17 cellular contexts compared by ENCODE assay signal in genomic region chr16:4264546-4264945, GRCh38. TPM values are rescaled to one million over a fixed set of nuclear protein-coding genes. Genes with fewer than 3 reads are reported as not detected.
A peak's percentile ranks its signal among the peaks of the same experiment; 100 is the strongest.
DNase-seq lines count a peak whose midpoint lies in the region; ATAC-seq, FAIRE-seq and TF ChIP-seq lines count a peak whose summit lies in the region.
"Had no signal": no experiment of that assay in that cellular context is flagged by ENCODE, and none has a peak within 500 bp of the region (broad histone marks: within the 10 kb centered on the region; RNA-seq: fewer than 3 reads in every experiment).

No MANE protein-coding gene starts in this region.

- H3K79me2 ChIP-seq in H9 (ENCODE audit: insufficient read depth, low read length) (peaks cover 22% of the 10 kb centered on the region; the same call in 1 of the 2 replicates), HepG2 (ENCODE audit: insufficient read depth, low read length) (peaks cover 32% of the 10 kb centered on the region)

- BruUV-seq in HepG2 (replicated peaks; lab: Mats Ljungman, UMichigan) = no TSS peak

- H2BK5ac ChIP-seq in H9 (ENCODE audit: insufficient read length, low read length) = no peak overlapping the region

- no peak overlapping the region for H3K4me3 Mint-ChIP-seq in H9
- H3K4me3 Mint-ChIP-seq: activated B cell treated with CpG ODN at 0.5 μM for 24 hours; CD4-positive, alpha-beta T cell; HFFc6; neural progenitor cell; stimulated activated naive CD8-positive, alpha-beta T cell treated with anti-CD3 and anti-CD28 coated beads, Interleukin-15, Interleukin-2, amounts not matched to agents 100 ng/mL and 50 ng/mL, for 24 hours had no signal

- H2BK120ac ChIP-seq in H9 (ENCODE audit: low read depth, low read length, poor library complexity, severe bottlenecking) = no peak overlapping the region

- TF ChIP-seq EP300 in HepG2 (IDR thresholded peaks at IDR 0.05; ENCODE audit: low read depth in 2 of 2, low read length in 2 of 2) (no peak), HepG2 (CRISPR knock-in tag; IDR thresholded peaks at IDR 0.05; ENCODE audit: borderline replicate concordance) (no peak), stomach (IDR thresholded peaks at IDR 0.05) (no peak), gastroesophageal sphincter (IDR thresholded peaks at IDR 0.05) (no peak)

- H3K56ac ChIP-seq in H9 (ENCODE audit: insufficient read length, low read depth, low read length) = no peak overlapping the region

- H3K4me3 ChIP-seq in colonic mucosa = no peak overlapping the region
- H3K4me3 ChIP-seq in HepG2 (replicated peaks in 1 of 3; ENCODE audit: insufficient read depth in 1 of 3, low read depth in 2 of 3, low read length in 3 of 3) = no peak overlapping the region
- H3K4me3 ChIP-seq in stomach = no peak overlapping the region
- no peak overlapping the region for H3K4me3 ChIP-seq in gastroesophageal sphincter
- H3K4me3 ChIP-seq: neural progenitor cell had no signal

- no peak overlapping the region; a peak in 2 of 7 replicates for H3K27ac Mint-ChIP-seq in H9
- H3K27ac Mint-ChIP-seq: activated B cell treated with CpG ODN at 0.5 μM for 24 hours; CD4-positive, alpha-beta T cell; HFFc6; neural progenitor cell; stimulated activated naive CD8-positive, alpha-beta T cell treated with anti-CD3 and anti-CD28 coated beads, Interleukin-15, Interleukin-2, amounts not matched to agents 100 ng/mL and 50 ng/mL, for 24 hours had no signal

- H3K27ac ChIP-seq in H9 (ENCODE audit: insufficient read length, low read depth, low read length) (no peak overlapping the region), colonic mucosa (peak overlapping the region; percentile 26), HepG2 (ENCODE audit: extremely low read length, insufficient read depth, low read length) (no peak overlapping the region), stomach (peak overlapping the region in 4 of 5 donors; percentile 4 to 52 (median 30)), gastroesophageal sphincter (peak overlapping the region in 1 of 4 donors; percentile 50)
- H3K27ac ChIP-seq: neural progenitor cell had no signal

- H3K9me3 ChIP-seq in H9 (ENCODE audit: control insufficient read depth, low read depth, low read length) (no peaks in the 10 kb centered on the region), colonic mucosa (no peaks in the 10 kb centered on the region), HepG2 (ENCODE audit: low read length) (no peaks in the 10 kb centered on the region), stomach (no peaks in the 10 kb centered on the region), gastroesophageal sphincter (no peaks in the 10 kb centered on the region)

- H3T11ph ChIP-seq in H9 (ENCODE audit: low read length) = no peak overlapping the region

- H3K36me3 Mint-ChIP-seq in H9 (ENCODE audit: insufficient read depth in 1 of 3, low read depth in 3 of 3) = peaks cover 28 to 58% (median 43%) of the 10 kb centered on the region in 3 experiments

- in situ Hi-C loops in HepG2 (cut with HindIII; ENCODE audit: extremely low pct_ligation_motif_present, low pct_unique_long_range_greater_than_20kb) = no loop called here

- H3K27me3 Mint-ChIP-seq in H9 (ENCODE audit: low read depth) = no peaks in the 10 kb centered on the region
- H3K27me3 Mint-ChIP-seq: activated B cell treated with CpG ODN at 0.5 μM for 24 hours; CD4-positive, alpha-beta T cell; stimulated activated naive CD8-positive, alpha-beta T cell treated with anti-CD3 and anti-CD28 coated beads, Interleukin-15, Interleukin-2, amounts not matched to agents 100 ng/mL and 50 ng/mL, for 24 hours had no signal

- H3K14ac ChIP-seq in H9 (ENCODE audit: insufficient read depth, low read length) = no peak overlapping the region

- H2BK15ac ChIP-seq in H9 (ENCODE audit: low read depth, low read length) = no peak overlapping the region

- no peak for TF ChIP-seq POLR2A in HepG2 (IDR thresholded peaks at IDR 0.05; ENCODE audit: insufficient read depth in 1 of 2, low read depth in 2 of 2, low read length in 2 of 2)
- TF ChIP-seq POLR2A in stomach (IDR thresholded peaks at IDR 0.05) = no peak
- no peak for TF ChIP-seq POLR2A in gastroesophageal sphincter (IDR thresholded peaks at IDR 0.05)

- H3K27me3 ChIP-seq in H9 (ENCODE audit: insufficient read depth, low read length) = no peaks in the 10 kb centered on the region
- no peaks in the 10 kb centered on the region for H3K27me3 ChIP-seq in colonic mucosa
- H3K27me3 ChIP-seq in HepG2 (ENCODE audit: control insufficient read depth in 1 of 2, insufficient read depth in 2 of 2, low read length in 2 of 2) = no peaks in the 10 kb centered on the region
- H3K27me3 ChIP-seq in stomach = no peaks in the 10 kb centered on the region
- no peaks in the 10 kb centered on the region for H3K27me3 ChIP-seq in gastroesophageal sphincter
- H3K27me3 ChIP-seq: neural progenitor cell had no signal

- CTCF ChIA-PET in HepG2 (lab: Yijun Ruan, JAX; ENCODE audit: low intra/inter-chr PET ratio, low total read pairs) = no interaction called here

- H4K8ac ChIP-seq in H9 (replicated peaks; ENCODE audit: insufficient read length, low read depth, low read length) = no peak overlapping the region

- no peak overlapping the region for H3K23ac ChIP-seq in H9 (ENCODE audit: insufficient read length, low read depth, low read length)

- H3K9ac ChIP-seq in H9 (ENCODE audit: extremely low read depth, insufficient read length, low read length) (no peak overlapping the region), colonic mucosa (ENCODE audit: low read depth in 2 of 2, low read length in 2 of 2) (peak overlapping the region in 1 of 2 donors; percentile 5), HepG2 (ENCODE audit: insufficient read depth, low read depth, low read length) (no peak overlapping the region)
- H3K9ac ChIP-seq: neural progenitor cell had no signal

- no peaks in the 10 kb centered on the region for H3K9me3 Mint-ChIP-seq in H9
- H3K9me3 Mint-ChIP-seq: activated B cell treated with CpG ODN at 0.5 μM for 24 hours; CD4-positive, alpha-beta T cell; HFFc6; neural progenitor cell; stimulated activated naive CD8-positive, alpha-beta T cell treated with anti-CD3 and anti-CD28 coated beads, Interleukin-15, Interleukin-2, amounts not matched to agents 100 ng/mL and 50 ng/mL, for 24 hours had no signal

- H3K36me3 ChIP-seq in colonic mucosa (no peaks in the 10 kb centered on the region), HepG2 (replicated peaks in 1 of 2; ENCODE audit: control insufficient read depth in 1 of 2, insufficient read depth in 2 of 2, low read length in 2 of 2) (peaks cover 13 to 30% of the 10 kb centered on the region in 2 experiments), stomach (peaks cover 11 to 26% (median 23%) of the 10 kb centered on the region in 4 donors), gastroesophageal sphincter (peaks cover 0 to 35% of the 10 kb centered on the region in 2 donors)

- H3K4me2 ChIP-seq in H9 (ENCODE audit: insufficient read depth, insufficient read length, low read length) (no peak overlapping the region), HepG2 (ENCODE audit: low read depth, low read length) (no peak overlapping the region)
- H3K4me2 ChIP-seq: neural progenitor cell had no signal

- H2AFZ ChIP-seq in H9 (ENCODE audit: low read length) = no peak overlapping the region
- no peak overlapping the region for H2AFZ ChIP-seq in HepG2 (ENCODE audit: low read length)
- H2AFZ ChIP-seq: neural progenitor cell had no signal

- no peak overlapping the region for H2AK5ac ChIP-seq in H9 (ENCODE audit: insufficient read length, low read length)

- H3K4me1 Mint-ChIP-seq in H9 = peaks cover 13 to 30% of the 10 kb centered on the region in 2 experiments

- H4K5ac ChIP-seq in H9 (ENCODE audit: insufficient read length, low read depth, low read length) = no peak overlapping the region

- intact Hi-C loops in colonic mucosa (cut with DNase I) = no loop called here
- intact Hi-C loops in HepG2 (cut with micrococcal nuclease; ENCODE audit: unreplicated experiment) = no loop called here
- intact Hi-C loops in stomach (cut with DNase I; ENCODE audit: low total_unique reads) = no loop called here

- no peak overlapping the region for H2BK20ac ChIP-seq in H9 (ENCODE audit: low read depth, low read length, poor library complexity, severe bottlenecking)

- H4K20me1 ChIP-seq in H9 (ENCODE audit: control insufficient read depth, insufficient read depth, insufficient read length) (no peaks in the 10 kb centered on the region), HepG2 (ENCODE audit: insufficient read depth, low read length) (no peaks in the 10 kb centered on the region; the same call in 1 of the 2 replicates)

- DNase-seq in H9 (peak; percentile 32), colonic mucosa (no peak), HepG2 (ENCODE audit: low spot score) (no peak), stomach (no peak), midbrain (lab: John Stamatoyannopoulos, UW) (no peak)
- DNase-seq: activated B cell treated with CpG ODN at 0.5 μM for 24 hours; activated gamma-delta T cell treated with Interleukin-2 at 50 U/mL for 16 hours; CD4-positive, alpha-beta T cell; HFFc6; Kasumi-1; NCI-H1436; NCI-H345 had no signal

- no peak for TF ChIP-seq RAD21 in HepG2 (CRISPR knock-in tag; IDR thresholded peaks at IDR 0.05)

- no peaks in the 10 kb centered on the region for H3K79me1 ChIP-seq in H9 (ENCODE audit: insufficient read depth, low read depth, low read length, poor library complexity, severe bottlenecking)

- H3K18ac ChIP-seq in H9 (ENCODE audit: insufficient read length, low read depth, low read length) = no peak overlapping the region

- POLR2A ChIA-PET in HepG2 (lab: Yijun Ruan, JAX) = no interaction called here

- no peak for FAIRE-seq in HepG2 (lab: Jason Lieb, UNC)

- no peaks in the 10 kb centered on the region for H3K23me2 ChIP-seq in H9 (ENCODE audit: insufficient read length, low read depth, low read length, poor library complexity, severe bottlenecking)

- TF ChIP-seq CTCF in H9 (conservative IDR thresholded peaks at IDR 0.05) (no peak), colonic mucosa (IDR thresholded peaks at IDR 0.05) (no peak), HepG2 (CRISPR knock-in tag; IDR thresholded peaks at IDR 0.05) (no peak), stomach (IDR thresholded peaks at IDR 0.05) (no peak), gastroesophageal sphincter (IDR thresholded peaks at IDR 0.05) (no peak)

- no peak overlapping the region for H3K4ac ChIP-seq in H9 (ENCODE audit: low read depth, low read length)

- ATAC-seq in HepG2 (peak; percentile 5; the same call in 1 of the 3 replicates), gastroesophageal sphincter (no peak), HG03139 (IDR thresholded peaks at IDR 0.05; ENCODE audit: unreplicated experiment) (no peak)

- no peaks in the 10 kb centered on the region for H3K4me1 ChIP-seq in H9 (ENCODE audit: insufficient read depth, low read length)
- H3K4me1 ChIP-seq in colonic mucosa = peaks cover 4% of the 10 kb centered on the region
- H3K4me1 ChIP-seq in HepG2 (ENCODE audit: insufficient read depth, low read length) = peaks cover 29% of the 10 kb centered on the region
- H3K4me1 ChIP-seq in stomach = peaks cover 15 to 52% (median 41%) of the 10 kb centered on the region in 4 donors
- peaks cover 0 to 29% (median 10%) of the 10 kb centered on the region in 3 donors for H3K4me1 ChIP-seq in gastroesophageal sphincter
- H3K4me1 ChIP-seq: neural progenitor cell had no signal

- no peak overlapping the region for H4K91ac ChIP-seq in H9 (ENCODE audit: insufficient read length, low read depth, low read length)

- no peak overlapping the region for H2BK12ac ChIP-seq in H9 (ENCODE audit: insufficient read length, low read depth, low read length)

- no CpG with 5 or more reads among the region's 5 CpGs for WGBS in H9 (ENCODE audit: extremely low coverage, insufficient read length, low lambda C conversion rate)
- 100% methylated on average over 2 of the region's 5 CpGs for WGBS in HepG2 (ENCODE audit: low lambda C conversion rate)
- 36 to 52% (median 51%) methylated on average over 3 to 5 of the region's 5 CpGs for WGBS in stomach, 5 donors
- 100% methylated on average over 1 of the region's 5 CpGs; no CpG with 5 or more reads in 1 of the 2 donors for WGBS in gastroesophageal sphincter (ENCODE audit: low coverage in 1 of 2), 2 donors

RNA-seq across cellular contexts. Expression of gene TFAP4, which starts 8.3 kb away (rescaled TPM):
- total RNA-seq in H9 (2021) (50.5 and 51.9 TPM in 2 replicates), colonic mucosa (10 to 100 TPM in 1 of 2 donors, 1 to 10 TPM in 1; 5.4 to 15.4 TPM), HepG2 (2016; rRNA removed; fragmentation: Illumina TruSeq; extraction: Trizol) (10.4 and 12.2 TPM in 2 replicates), stomach (10 to 100 TPM in 1 of 5 donors, 1 to 10 TPM in 3, not detected in 1; 4.9 to 17.4 (median 6.5) TPM), gastroesophageal sphincter (1 to 10 TPM; 3.3 to 5.9 (median 4.7) TPM)
- total RNA-seq in HepG2 (2016; cell fraction: cytosol; rRNA removed; fragmentation: Illumina TruSeq; extraction: Trizol; ENCODE audit: low read depth) = 22.0 and 26.0 TPM in 2 replicates
- total RNA-seq in HepG2 (2016; cell fraction: insoluble cytoplasmic fraction; rRNA removed; fragmentation: Illumina TruSeq; extraction: Trizol) = 8.6 and 13.4 TPM in 2 replicates
- 16.4 and 17.5 TPM in 2 replicates for total RNA-seq in HepG2 (2016; cell fraction: membrane; rRNA removed; fragmentation: Illumina TruSeq; extraction: Trizol)
- 6.4 and 7.5 TPM in 2 replicates for total RNA-seq in HepG2 (2016; cell fraction: nucleus; rRNA removed; fragmentation: Illumina TruSeq; extraction: Trizol)
- polyA plus RNA-seq in HepG2 (2011; rRNA removed) (13.0 and 15.6 TPM in 2 replicates), stomach (1 to 10 TPM; 4.9 to 7.1 (median 5.5) TPM)
- polyA plus RNA-seq in HepG2 (2011; cell fraction: cytosol; rRNA removed) = 4.7 and 8.9 TPM in 2 replicates
- 12.3 and 16.1 TPM in 2 replicates for polyA plus RNA-seq in HepG2 (2011; cell fraction: nucleus; rRNA removed)
- polyA plus RNA-seq in HepG2 (2012) = 9.9 and 12.9 TPM in 2 replicates
- 4.9 and 5.3 TPM in 2 replicates for polyA plus RNA-seq in HepG2 (2016; cell fraction: cytosol; fragmentation: Illumina TruSeq; extraction: Trizol; ENCODE audit: low read depth)
- polyA plus RNA-seq in HepG2 (2016; cell fraction: insoluble cytoplasmic fraction; fragmentation: Illumina TruSeq; extraction: Trizol; ENCODE audit: low read depth) = 13.4 and 17.4 TPM in 2 replicates
- polyA plus RNA-seq in HepG2 (2016; cell fraction: membrane; fragmentation: Illumina TruSeq; extraction: Trizol; ENCODE audit: low read depth) = 7.5 and 7.9 TPM in 2 replicates
- polyA plus RNA-seq in HepG2 (2016; cell fraction: nucleus; fragmentation: Illumina TruSeq; extraction: Trizol; ENCODE audit: insufficient read depth, low read depth) = 20.3 and 24.4 TPM in 2 replicates
- polyA minus RNA-seq in HepG2 (2011; rRNA and poly(A)+ RNA removed; ENCODE audit: low replicate concordance) = 36.2 and 88.6 TPM in 2 replicates
- polyA minus RNA-seq in HepG2 (2011; cell fraction: cytosol; rRNA and poly(A)+ RNA removed) = 18.4 and 24.2 TPM in 2 replicates
- polyA minus RNA-seq in HepG2 (2011; cell fraction: nucleus; rRNA and poly(A)+ RNA removed) = 6.2 and 8.5 TPM in 2 replicates

RNA-seq across cellular contexts. Expression of gene SRL, which starts 22.7 kb away (rescaled TPM):
- not detected in 2 replicates for total RNA-seq in H9 (2021)
- total RNA-seq in colonic mucosa = under 1 TPM; 0.49 to 0.82 TPM
- not detected in 2 replicates for total RNA-seq in HepG2 (2016; rRNA removed; fragmentation: Illumina TruSeq; extraction: Trizol)
- total RNA-seq in HepG2 (2016; cell fraction: cytosol; rRNA removed; fragmentation: Illumina TruSeq; extraction: Trizol; ENCODE audit: low read depth) = not detected in 2 replicates
- 0.02 TPM in 1 of 2 replicates, not detected in the other for total RNA-seq in HepG2 (2016; cell fraction: insoluble cytoplasmic fraction; rRNA removed; fragmentation: Illumina TruSeq; extraction: Trizol)
- total RNA-seq in HepG2 (2016; cell fraction: membrane; rRNA removed; fragmentation: Illumina TruSeq; extraction: Trizol) = not detected in 2 replicates
- not detected in 2 replicates for total RNA-seq in HepG2 (2016; cell fraction: nucleus; rRNA removed; fragmentation: Illumina TruSeq; extraction: Trizol)
- polyA plus RNA-seq in HepG2 (2011; rRNA removed) = 0.04 and 0.05 TPM in 2 replicates
- 0.04 and 0.05 TPM in 2 replicates for polyA plus RNA-seq in HepG2 (2011; cell fraction: cytosol; rRNA removed)
- 0.03 and 0.05 TPM in 2 replicates for polyA plus RNA-seq in HepG2 (2011; cell fraction: nucleus; rRNA removed)
- 0.05 and 0.16 TPM in 2 replicates for polyA plus RNA-seq in HepG2 (2012)
- not detected in 2 replicates for polyA plus RNA-seq in HepG2 (2016; cell fraction: cytosol; fragmentation: Illumina TruSeq; extraction: Trizol; ENCODE audit: low read depth)
- not detected in 2 replicates for polyA plus RNA-seq in HepG2 (2016; cell fraction: insoluble cytoplasmic fraction; fragmentation: Illumina TruSeq; extraction: Trizol; ENCODE audit: low read depth)
- not detected in 2 replicates for polyA plus RNA-seq in HepG2 (2016; cell fraction: membrane; fragmentation: Illumina TruSeq; extraction: Trizol; ENCODE audit: low read depth)
- polyA plus RNA-seq in HepG2 (2016; cell fraction: nucleus; fragmentation: Illumina TruSeq; extraction: Trizol; ENCODE audit: insufficient read depth, low read depth) = not detected in 2 replicates
- 0.08 TPM in 1 of 2 replicates, not detected in the other for polyA minus RNA-seq in HepG2 (2011; rRNA and poly(A)+ RNA removed; ENCODE audit: low replicate concordance)
- polyA minus RNA-seq in HepG2 (2011; cell fraction: cytosol; rRNA and poly(A)+ RNA removed) = not detected in 2 replicates
- polyA minus RNA-seq in HepG2 (2011; cell fraction: nucleus; rRNA and poly(A)+ RNA removed) = not detected in 2 replicates
- total RNA-seq in stomach = under 1 TPM in 1 of 5 donors, not detected in 4; 0.92 TPM
- polyA plus RNA-seq in stomach = 1 to 10 TPM in 1 of 3 donors, under 1 TPM in 2; 0.31 to 1.5 (median 0.38) TPM
- 1 to 10 TPM; 1.2 to 3.4 (median 2.4) TPM for total RNA-seq in gastroesophageal sphincter
- total RNA-seq: activated B cell treated with CpG ODN at 0.5 μM for 24 hours; CD4-positive, alpha-beta T cell; Daoy; HFFc6 had no signal

RNA-seq across cellular contexts. Expression of gene GLIS2, which starts 51.3 kb away (rescaled TPM):
- total RNA-seq in H9 (2021) (14.3 and 14.9 TPM in 2 replicates), colonic mucosa (1 to 10 TPM in 1 of 2 donors, under 1 TPM in 1; 0.89 to 4.1 TPM), HepG2 (2016; rRNA removed; fragmentation: Illumina TruSeq; extraction: Trizol) (0.24 and 0.29 TPM in 2 replicates), stomach (10 to 100 TPM in 1 of 5 donors, 1 to 10 TPM in 4; 3.2 to 21.0 (median 4.6) TPM), gastroesophageal sphincter (10 to 100 TPM in 1 of 4 donors, 1 to 10 TPM in 3; 5.7 to 26.9 (median 7.9) TPM)
- total RNA-seq in HepG2 (2016; cell fraction: cytosol; rRNA removed; fragmentation: Illumina TruSeq; extraction: Trizol; ENCODE audit: low read depth) = 1.0 and 1.1 TPM in 2 replicates
- total RNA-seq in HepG2 (2016; cell fraction: insoluble cytoplasmic fraction; rRNA removed; fragmentation: Illumina TruSeq; extraction: Trizol) = 0.18 and 0.30 TPM in 2 replicates
- 0.59 and 0.65 TPM in 2 replicates for total RNA-seq in HepG2 (2016; cell fraction: membrane; rRNA removed; fragmentation: Illumina TruSeq; extraction: Trizol)
- 0.34 and 0.63 TPM in 2 replicates for total RNA-seq in HepG2 (2016; cell fraction: nucleus; rRNA removed; fragmentation: Illumina TruSeq; extraction: Trizol)
- polyA plus RNA-seq in HepG2 (2011; rRNA removed) (0.28 and 0.39 TPM in 2 replicates), stomach (1 to 10 TPM; 4.4 to 9.0 (median 5.8) TPM)
- 0.17 and 0.18 TPM in 2 replicates for polyA plus RNA-seq in HepG2 (2011; cell fraction: cytosol; rRNA removed)
- 1.1 and 1.3 TPM in 2 replicates for polyA plus RNA-seq in HepG2 (2011; cell fraction: nucleus; rRNA removed)
- 0.91 and 2.0 TPM in 2 replicates for polyA plus RNA-seq in HepG2 (2012)
- polyA plus RNA-seq in HepG2 (2016; cell fraction: cytosol; fragmentation: Illumina TruSeq; extraction: Trizol; ENCODE audit: low read depth) = 0.27 and 0.43 TPM in 2 replicates
- 0.70 and 0.86 TPM in 2 replicates for polyA plus RNA-seq in HepG2 (2016; cell fraction: insoluble cytoplasmic fraction; fragmentation: Illumina TruSeq; extraction: Trizol; ENCODE audit: low read depth)
- 1.3 and 1.4 TPM in 2 replicates for polyA plus RNA-seq in HepG2 (2016; cell fraction: membrane; fragmentation: Illumina TruSeq; extraction: Trizol; ENCODE audit: low read depth)
- polyA plus RNA-seq in HepG2 (2016; cell fraction: nucleus; fragmentation: Illumina TruSeq; extraction: Trizol; ENCODE audit: insufficient read depth, low read depth) = 1.6 and 1.8 TPM in 2 replicates
- polyA minus RNA-seq in HepG2 (2011; rRNA and poly(A)+ RNA removed; ENCODE audit: low replicate concordance) = 0.44 and 3.2 TPM in 2 replicates
- 0.18 and 0.99 TPM in 2 replicates for polyA minus RNA-seq in HepG2 (2011; cell fraction: cytosol; rRNA and poly(A)+ RNA removed)
- 0.25 and 0.52 TPM in 2 replicates for polyA minus RNA-seq in HepG2 (2011; cell fraction: nucleus; rRNA and poly(A)+ RNA removed)
- total RNA-seq: activated B cell treated with CpG ODN at 0.5 μM for 24 hours; CD4-positive, alpha-beta T cell had no signal

Comparison
In these comparisons a context has a peak if more than half of its experiments do, and no peak if none do; other contexts are left out.
1. H3K27ac ChIP-seq: peak in colonic mucosa (single experiment) and stomach (4 of 5); none in H9 (single experiment) and HepG2 (single experiment).